ENCODE assay signal across 5 cellular contexts in the genomic region with DNA sequence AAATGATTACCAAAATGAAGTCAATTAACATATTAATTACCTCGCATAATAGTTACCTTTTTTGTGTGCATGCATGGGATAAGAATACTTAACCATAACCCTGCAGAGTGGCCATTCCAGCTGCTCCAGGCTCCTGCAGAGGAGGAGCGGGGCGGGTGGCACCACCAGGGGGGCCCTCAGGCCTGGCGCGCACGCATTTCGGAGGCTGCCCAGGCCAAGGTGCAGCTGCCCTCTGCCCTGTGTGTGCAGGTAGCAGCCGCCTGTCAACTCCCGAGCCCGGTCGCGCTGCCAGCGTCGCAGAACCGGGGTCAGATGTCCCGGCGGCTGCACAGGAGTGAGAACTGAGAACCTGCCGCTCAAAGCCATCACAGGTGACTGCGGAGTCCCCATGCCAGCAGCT. TPM values are rescaled to one million over a fixed set of nuclear protein-coding genes. Genes with fewer than 3 reads are reported as not detected.
"Had no signal": no experiment of that assay in that cellular context is flagged by ENCODE, and none has a peak within 500 bp of the region (broad histone marks: within the 10 kb centered on the region; RNA-seq: fewer than 3 reads in every experiment).

No MANE protein-coding gene starts in this region.

RNA-seq across cellular contexts. Expression of a gene that starts 41.4 kb away (rescaled TPM):
- total RNA-seq: HT1080, K562, M059J, SJSA1 had no signal
- polyA plus RNA-seq: IgD-negative memory B cell, K562 had no signal
